ENCODE assay signal across 1 cellular context in the genomic region with DNA sequence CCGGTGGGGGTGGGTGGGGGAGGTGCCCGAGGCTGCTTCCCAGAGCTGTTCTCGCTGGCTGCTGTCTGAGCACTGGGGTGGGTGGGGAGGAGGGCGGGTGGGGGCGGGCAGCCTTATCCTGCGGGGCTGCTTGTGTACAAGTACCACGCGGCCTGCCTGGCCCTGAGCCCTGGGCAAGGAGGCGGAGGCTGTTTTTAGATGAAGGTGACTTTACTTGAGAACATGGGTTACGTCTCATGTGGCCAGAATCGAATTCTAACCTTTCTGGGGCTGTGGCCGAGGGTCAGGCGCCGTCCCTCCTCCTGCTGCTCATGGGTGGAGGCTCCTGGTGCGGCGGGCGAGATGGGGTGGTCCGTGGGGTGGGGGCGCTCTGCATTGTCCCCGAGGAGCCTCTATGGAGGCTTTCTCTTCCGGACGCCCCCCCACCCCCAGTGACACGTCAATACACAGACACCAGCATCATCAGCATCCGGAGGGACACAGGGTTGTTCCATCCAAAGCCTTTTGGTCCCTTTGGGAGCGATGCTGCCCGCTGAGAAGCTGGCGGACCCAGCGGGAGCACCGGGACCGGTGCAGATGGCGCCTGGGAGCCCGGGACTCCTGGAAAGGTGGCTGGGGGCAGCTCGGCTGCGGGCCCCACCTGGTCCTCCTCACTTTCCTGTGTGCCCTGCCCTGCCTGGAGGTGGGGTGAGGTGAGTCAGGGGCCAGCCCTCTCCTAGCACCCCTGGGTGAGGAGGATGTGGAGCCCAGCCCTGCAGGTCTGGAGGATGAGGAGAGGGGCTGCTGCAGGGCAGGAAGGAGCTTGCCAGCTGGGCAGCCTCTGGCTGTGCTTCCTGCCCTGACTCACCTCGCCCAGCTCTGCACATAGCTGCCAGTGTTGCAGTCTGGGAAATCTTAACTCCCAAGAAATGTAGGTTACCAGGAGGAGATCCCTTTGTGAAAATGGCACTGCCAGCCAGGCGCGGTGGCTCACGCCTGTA.
TF ChIP-seq lines count a peak whose summit lies in the region.

No MANE protein-coding gene starts in this region.

TF ChIP-seq in HEK293, 187 proteins besides CTCF, POLR2A, EP300 and RAD21 (continued from another document):
- TF ChIP-seq, protein P1, sequence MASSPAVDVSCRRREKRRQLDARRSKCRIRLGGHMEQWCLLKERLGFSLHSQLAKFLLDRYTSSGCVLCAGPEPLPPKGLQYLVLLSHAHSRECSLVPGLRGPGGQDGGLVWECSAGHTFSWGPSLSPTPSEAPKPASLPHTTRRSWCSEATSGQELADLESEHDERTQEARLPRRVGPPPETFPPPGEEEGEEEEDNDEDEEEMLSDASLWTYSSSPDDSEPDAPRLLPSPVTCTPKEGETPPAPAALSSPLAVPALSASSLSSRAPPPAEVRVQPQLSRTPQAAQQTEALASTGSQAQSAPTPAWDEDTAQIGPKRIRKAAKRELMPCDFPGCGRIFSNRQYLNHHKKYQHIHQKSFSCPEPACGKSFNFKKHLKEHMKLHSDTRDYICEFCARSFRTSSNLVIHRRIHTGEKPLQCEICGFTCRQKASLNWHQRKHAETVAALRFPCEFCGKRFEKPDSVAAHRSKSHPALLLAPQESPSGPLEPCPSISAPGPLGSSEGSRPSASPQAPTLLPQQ (tag by site-specific recombination; IDR thresholded peaks at IDR 0.05): peak; percentile 77
TF ChIP-seq in HEK293: peak in this region for 4.
